ENCODE assay signal across 8 cellular contexts in genomic region chr1:36223996-36224536, GRCh38.
DNase-seq lines count a peak whose midpoint lies in the region; ATAC-seq lines count a peak whose summit lies in the region.

A gene with protein sequence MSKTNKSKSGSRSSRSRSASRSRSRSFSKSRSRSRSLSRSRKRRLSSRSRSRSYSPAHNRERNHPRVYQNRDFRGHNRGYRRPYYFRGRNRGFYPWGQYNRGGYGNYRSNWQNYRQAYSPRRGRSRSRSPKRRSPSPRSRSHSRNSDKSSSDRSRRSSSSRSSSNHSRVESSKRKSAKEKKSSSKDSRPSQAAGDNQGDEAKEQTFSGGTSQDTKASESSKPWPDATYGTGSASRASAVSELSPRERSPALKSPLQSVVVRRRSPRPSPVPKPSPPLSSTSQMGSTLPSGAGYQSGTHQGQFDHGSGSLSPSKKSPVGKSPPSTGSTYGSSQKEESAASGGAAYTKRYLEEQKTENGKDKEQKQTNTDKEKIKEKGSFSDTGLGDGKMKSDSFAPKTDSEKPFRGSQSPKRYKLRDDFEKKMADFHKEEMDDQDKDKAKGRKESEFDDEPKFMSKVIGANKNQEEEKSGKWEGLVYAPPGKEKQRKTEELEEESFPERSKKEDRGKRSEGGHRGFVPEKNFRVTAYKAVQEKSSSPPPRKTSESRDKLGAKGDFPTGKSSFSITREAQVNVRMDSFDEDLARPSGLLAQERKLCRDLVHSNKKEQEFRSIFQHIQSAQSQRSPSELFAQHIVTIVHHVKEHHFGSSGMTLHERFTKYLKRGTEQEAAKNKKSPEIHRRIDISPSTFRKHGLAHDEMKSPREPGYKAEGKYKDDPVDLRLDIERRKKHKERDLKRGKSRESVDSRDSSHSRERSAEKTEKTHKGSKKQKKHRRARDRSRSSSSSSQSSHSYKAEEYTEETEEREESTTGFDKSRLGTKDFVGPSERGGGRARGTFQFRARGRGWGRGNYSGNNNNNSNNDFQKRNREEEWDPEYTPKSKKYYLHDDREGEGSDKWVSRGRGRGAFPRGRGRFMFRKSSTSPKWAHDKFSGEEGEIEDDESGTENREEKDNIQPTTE (plus strand): TSS chr1:36224443. CDS start chr1:36282564, 58,121 bp downstream.

- H4K20me1 ChIP-seq in BLaER1 treated with 17β-estradiol and CSF1 and Interleukin-3, amounts not matched to agents 10 nM and 100 nM = peaks cover 42 to 46% (median 44%) of the 10 kb centered on the region in 11 experiments

- H3K27ac ChIP-seq in BLaER1 treated with 17β-estradiol and CSF1 and Interleukin-3, amounts not matched to agents 10 nM and 100 nM = peak within 1 kb of the TSS; percentile 93 to 98 (median 95)

- H3K4me3 ChIP-seq in BLaER1 treated with 17β-estradiol and CSF1 and Interleukin-3, amounts not matched to agents 10 nM and 100 nM = peak within 1 kb of the TSS; percentile 69 to 88 (median 78)

- H3K9me3 ChIP-seq in BLaER1 treated with 17β-estradiol and CSF1 and Interleukin-3, amounts not matched to agents 10 nM and 100 nM (replicated peaks in 1 of 11) = no peaks in the 10 kb centered on the region

- H3K27me3 ChIP-seq in BLaER1 treated with 17β-estradiol and CSF1 and Interleukin-3, amounts not matched to agents 10 nM and 100 nM = no peaks in the 10 kb centered on the region

- peaks cover 29 to 38% (median 31%) of the 10 kb centered on the region in 11 experiments for H3K36me3 ChIP-seq in BLaER1 treated with 17β-estradiol and CSF1 and Interleukin-3, amounts not matched to agents 10 nM and 100 nM

- H3K4me1 ChIP-seq in BLaER1 treated with 17β-estradiol and CSF1 and Interleukin-3, amounts not matched to agents 10 nM and 100 nM = peaks cover 29 to 44% (median 31%) of the 10 kb centered on the region in 10 experiments

- DNase-seq in NCI-H748 (lab: John Stamatoyannopoulos, UW; ENCODE audit: unreplicated experiment) = peak; percentile 98
- peak; percentile 99 for DNase-seq in activated CD4-positive, alpha-beta T cell treated with anti-CD3 and anti-CD28 coated beads, Interleukin-2, amount 50 U/mL, for 1 hour
- peak; percentile 97 for DNase-seq in cortex of kidney (lab: John Stamatoyannopoulos, UW)
- peak; percentile 100 for DNase-seq in left kidney (ENCODE audit: low read depth, low spot score)
- DNase-seq in stimulated activated CD4-positive, alpha-beta T cell treated with anti-CD3 and anti-CD28 coated beads, Interleukin-2, amount 100 ng/mL, for 24 hours = peak; percentile 99

- H3K9ac ChIP-seq in BLaER1 treated with 17β-estradiol and CSF1 and Interleukin-3, amounts not matched to agents 10 nM and 100 nM = peak within 1 kb of the TSS; percentile 91 to 97 (median 93)

- ATAC-seq in GM19351 (IDR thresholded peaks at IDR 0.05; ENCODE audit: unreplicated experiment) (peak; percentile 83), HG03521 (IDR thresholded peaks at IDR 0.05; ENCODE audit: unreplicated experiment) (peak; percentile 91)

- peak within 1 kb of the TSS; percentile 84 to 96 (median 92) for H3K4me2 ChIP-seq in BLaER1 treated with 17β-estradiol and CSF1 and Interleukin-3, amounts not matched to agents 10 nM and 100 nM

Comparison
In these comparisons a context has a peak if more than half of its experiments do, and no peak if none do; other contexts are left out.
1. Peak in every context shown above with its lines: DNase-seq, ATAC-seq, H3K4me3 ChIP-seq and H3K27ac ChIP-seq.